In genomic region chrX:57519578-57520118, GRCh38 we compare ENCODE assay signal across 29 cellular contexts.
"Had no signal": no experiment of that assay in that cellular context is flagged by ENCODE, and none has a peak within 500 bp of the region (broad histone marks: within the 10 kb centered on the region; RNA-seq: fewer than 3 reads in every experiment).

No MANE protein-coding gene starts in this region.

- H3K4me1 Mint-ChIP-seq: endodermal cell had no signal

- DNase-seq: colonic mucosa; cortex of kidney; dermis blood vessel endothelial cell; dorsolateral prefrontal cortex; effector CD4-positive, alpha-beta T cell; effector CD8-positive, alpha-beta T cell; effector memory CD4-positive, alpha-beta T cell; effector memory CD8-positive, alpha-beta T cell; endodermal cell; erythroblast; esophagus squamous epithelium; foreskin fibroblast; foreskin keratinocyte; foreskin melanocyte; gastrocnemius medialis; glutamatergic neuron; head of caudate nucleus; heart left ventricle; heart right ventricle had no signal

- H3K27ac Mint-ChIP-seq: dendritic cell treated with granulocyte-macrophage colony-stimulating factor and Interleukin-4, amounts not matched to agents 40 ng/mL and 50 ng/mL, for 4 days; effector memory CD8-positive, alpha-beta T cell; endodermal cell had no signal

- H3K27me3 ChIP-seq: colonic mucosa, esophagus muscularis mucosa, esophagus squamous epithelium, foreskin keratinocyte, gastroesophageal sphincter had no signal

- FAIRE-seq: colon, endometrium, endothelial cell of umbilical vein, frontal cortex had no signal

- H3K27me3 Mint-ChIP-seq: dendritic cell treated with granulocyte-macrophage colony-stimulating factor and Interleukin-4, amounts not matched to agents 40 ng/mL and 50 ng/mL, for 4 days had no signal

- ATAC-seq: effector memory CD8-positive, alpha-beta T cell; esophagus mucosa; foreskin keratinocyte; gastrocnemius medialis; gastroesophageal sphincter; heart left ventricle; heart right ventricle had no signal

- H3K4me1 ChIP-seq: colonic mucosa, esophagus muscularis mucosa, esophagus squamous epithelium, foreskin keratinocyte, gastrocnemius medialis, gastroesophageal sphincter, heart left ventricle, heart right ventricle had no signal

- H3K4me3 Mint-ChIP-seq: dendritic cell treated with granulocyte-macrophage colony-stimulating factor and Interleukin-4, amounts not matched to agents 40 ng/mL and 50 ng/mL, for 4 days; effector memory CD8-positive, alpha-beta T cell; endodermal cell had no signal

- H3K9me3 ChIP-seq: colonic mucosa, esophagus muscularis mucosa, gastrocnemius medialis, gastroesophageal sphincter had no signal

- H3K27ac ChIP-seq: colonic mucosa, coronary artery, dorsolateral prefrontal cortex, epithelial cell of prostate, esophagus muscularis mucosa, esophagus squamous epithelium, foreskin keratinocyte, gastrocnemius medialis, gastroesophageal sphincter, heart left ventricle, heart right ventricle had no signal

- H3K9me3 Mint-ChIP-seq: effector memory CD8-positive, alpha-beta T cell had no signal

- H3K36me3 ChIP-seq: colonic mucosa, esophagus muscularis mucosa, esophagus squamous epithelium, gastrocnemius medialis, gastroesophageal sphincter, heart left ventricle, heart right ventricle had no signal

- H3K4me3 ChIP-seq: colonic mucosa, coronary artery, dorsolateral prefrontal cortex, esophagus muscularis mucosa, esophagus squamous epithelium, gastrocnemius medialis, gastroesophageal sphincter, heart left ventricle, heart right ventricle had no signal
